In genomic region chr12:47949441-47950341, GRCh38 we compare ENCODE assay signal across 2 cellular contexts.
TF ChIP-seq lines count a peak whose summit lies in the region.

No MANE protein-coding gene starts in this region.

TF ChIP-seq in HCT116, 20 proteins besides CTCF, POLR2A, EP300 and RAD21:
- TF ChIP-seq YY1 (IDR thresholded peaks at IDR 0.05; ENCODE audit: extremely low read depth, insufficient replicate concordance, low read depth, low read length) (peak; percentile 43), JUND (IDR thresholded peaks at IDR 0.05) (no peak)

TF ChIP-seq in HepG2, 621 proteins besides CTCF, POLR2A, EP300 and RAD21 (continues in another document):
- 0 out of 2 replicates have a peak, but pooled peaks have one; percentile 71 for TF ChIP-seq ZNF501 (CRISPR knock-in tag; IDR thresholded peaks at IDR 0.05)
- no peak for TF ChIP-seq MAF1 (CRISPR knock-in tag; IDR thresholded peaks at IDR 0.05; ENCODE audit: borderline replicate concordance)
- TF ChIP-seq, protein P1, sequence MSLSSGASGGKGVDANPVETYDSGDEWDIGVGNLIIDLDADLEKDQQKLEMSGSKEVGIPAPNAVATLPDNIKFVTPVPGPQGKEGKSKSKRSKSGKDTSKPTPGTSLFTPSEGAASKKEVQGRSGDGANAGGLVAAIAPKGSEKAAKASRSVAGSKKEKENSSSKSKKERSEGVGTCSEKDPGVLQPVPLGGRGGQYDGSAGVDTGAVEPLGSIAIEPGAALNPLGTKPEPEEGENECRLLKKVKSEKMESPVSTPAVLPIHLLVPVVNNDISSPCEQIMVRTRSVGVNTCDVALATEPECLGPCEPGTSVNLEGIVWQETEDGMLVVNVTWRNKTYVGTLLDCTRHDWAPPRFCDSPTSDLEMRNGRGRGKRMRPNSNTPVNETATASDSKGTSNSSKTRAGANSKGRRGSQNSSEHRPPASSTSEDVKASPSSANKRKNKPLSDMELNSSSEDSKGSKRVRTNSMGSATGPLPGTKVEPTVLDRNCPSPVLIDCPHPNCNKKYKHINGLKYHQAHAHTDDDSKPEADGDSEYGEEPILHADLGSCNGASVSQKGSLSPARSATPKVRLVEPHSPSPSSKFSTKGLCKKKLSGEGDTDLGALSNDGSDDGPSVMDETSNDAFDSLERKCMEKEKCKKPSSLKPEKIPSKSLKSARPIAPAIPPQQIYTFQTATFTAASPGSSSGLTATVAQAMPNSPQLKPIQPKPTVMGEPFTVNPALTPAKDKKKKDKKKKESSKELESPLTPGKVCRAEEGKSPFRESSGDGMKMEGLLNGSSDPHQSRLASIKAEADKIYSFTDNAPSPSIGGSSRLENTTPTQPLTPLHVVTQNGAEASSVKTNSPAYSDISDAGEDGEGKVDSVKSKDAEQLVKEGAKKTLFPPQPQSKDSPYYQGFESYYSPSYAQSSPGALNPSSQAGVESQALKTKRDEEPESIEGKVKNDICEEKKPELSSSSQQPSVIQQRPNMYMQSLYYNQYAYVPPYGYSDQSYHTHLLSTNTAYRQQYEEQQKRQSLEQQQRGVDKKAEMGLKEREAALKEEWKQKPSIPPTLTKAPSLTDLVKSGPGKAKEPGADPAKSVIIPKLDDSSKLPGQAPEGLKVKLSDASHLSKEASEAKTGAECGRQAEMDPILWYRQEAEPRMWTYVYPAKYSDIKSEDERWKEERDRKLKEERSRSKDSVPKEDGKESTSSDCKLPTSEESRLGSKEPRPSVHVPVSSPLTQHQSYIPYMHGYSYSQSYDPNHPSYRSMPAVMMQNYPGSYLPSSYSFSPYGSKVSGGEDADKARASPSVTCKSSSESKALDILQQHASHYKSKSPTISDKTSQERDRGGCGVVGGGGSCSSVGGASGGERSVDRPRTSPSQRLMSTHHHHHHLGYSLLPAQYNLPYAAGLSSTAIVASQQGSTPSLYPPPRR (CRISPR knock-in tag; IDR thresholded peaks at IDR 0.05; ENCODE audit: borderline replicate concordance), result peak; percentile 71
- TF ChIP-seq CEBPB (IDR thresholded peaks at IDR 0.05; ENCODE audit: borderline replicate concordance, low read depth, low read length), result no peak
- peak; percentile 80; the same call in 1 of the 2 replicates for TF ChIP-seq HDAC1 (CRISPR knock-in tag; IDR thresholded peaks at IDR 0.05)
- 0 out of 2 replicates have a peak, but pooled peaks have one; percentile 52 for TF ChIP-seq YEATS4 (CRISPR knock-in tag; IDR thresholded peaks at IDR 0.05; ENCODE audit: borderline replicate concordance)
- no peak for TF ChIP-seq JARID2 (CRISPR knock-in tag; IDR thresholded peaks at IDR 0.05; ENCODE audit: insufficient replicate concordance)
- no peak; the same call in 1 of the 2 replicates for TF ChIP-seq ZKSCAN1 (IDR thresholded peaks at IDR 0.05; ENCODE audit: low read length)
- TF ChIP-seq GABPB1 (CRISPR knock-in tag; IDR thresholded peaks at IDR 0.05), result peak; percentile 43
- TF ChIP-seq HNRNPLL (IDR thresholded peaks at IDR 0.05; ENCODE audit: low read depth, low read length, poor library complexity, severe bottlenecking), result peak; percentile 97
- peak; percentile 30; the same call in 1 of the 2 replicates for TF ChIP-seq ZKSCAN5 (CRISPR knock-in tag; IDR thresholded peaks at IDR 0.05)
- 0 out of 2 replicates have a peak, but pooled peaks have one; percentile 28 for TF ChIP-seq ZNF430 (CRISPR knock-in tag; IDR thresholded peaks at IDR 0.05)
- TF ChIP-seq, protein P2, sequence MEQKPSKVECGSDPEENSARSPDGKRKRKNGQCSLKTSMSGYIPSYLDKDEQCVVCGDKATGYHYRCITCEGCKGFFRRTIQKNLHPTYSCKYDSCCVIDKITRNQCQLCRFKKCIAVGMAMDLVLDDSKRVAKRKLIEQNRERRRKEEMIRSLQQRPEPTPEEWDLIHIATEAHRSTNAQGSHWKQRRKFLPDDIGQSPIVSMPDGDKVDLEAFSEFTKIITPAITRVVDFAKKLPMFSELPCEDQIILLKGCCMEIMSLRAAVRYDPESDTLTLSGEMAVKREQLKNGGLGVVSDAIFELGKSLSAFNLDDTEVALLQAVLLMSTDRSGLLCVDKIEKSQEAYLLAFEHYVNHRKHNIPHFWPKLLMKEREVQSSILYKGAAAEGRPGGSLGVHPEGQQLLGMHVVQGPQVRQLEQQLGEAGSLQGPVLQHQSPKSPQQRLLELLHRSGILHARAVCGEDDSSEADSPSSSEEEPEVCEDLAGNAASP (CRISPR knock-in tag; IDR thresholded peaks at IDR 0.05; ENCODE audit: borderline replicate concordance), result peak; percentile 70; the same call in 1 of the 2 replicates
- peak; percentile 85 for TF ChIP-seq ZNF770 (CRISPR knock-in tag; IDR thresholded peaks at IDR 0.05)
- TF ChIP-seq TBX2 (CRISPR knock-in tag; IDR thresholded peaks at IDR 0.05; ENCODE audit: borderline replicate concordance), result peak; percentile 44; the same call in 1 of the 2 replicates
- TF ChIP-seq ZBTB7B (CRISPR knock-in tag; IDR thresholded peaks at IDR 0.05), result peak; percentile 22; the same call in 1 of the 2 replicates
- peak; percentile 42; the same call in 1 of the 2 replicates for TF ChIP-seq ZNF143 (CRISPR knock-in tag; IDR thresholded peaks at IDR 0.05)
- TF ChIP-seq BHLHE40 (IDR thresholded peaks at IDR 0.05; ENCODE audit: low read length), result peak; percentile 31; the same call in 1 of the 2 replicates
- TF ChIP-seq ZBTB21 (CRISPR knock-in tag; IDR thresholded peaks at IDR 0.05), result no peak
- TF ChIP-seq BCLAF1 (IDR thresholded peaks at IDR 0.05), result no peak
- 0 out of 2 replicates have a peak, but pooled peaks have one; percentile 31 for TF ChIP-seq ZBTB8A (CRISPR knock-in tag; IDR thresholded peaks at IDR 0.05; ENCODE audit: borderline replicate concordance, low read depth)
- peak; percentile 82 for TF ChIP-seq MEF2D (CRISPR knock-in tag; IDR thresholded peaks at IDR 0.05)
- TF ChIP-seq ZFX (CRISPR knock-in tag; IDR thresholded peaks at IDR 0.05; ENCODE audit: low read depth), result 0 out of 2 replicates have a peak, but pooled peaks have one; percentile 59
- no peak for TF ChIP-seq ZNF629 (CRISPR knock-in tag; conservative IDR thresholded peaks at IDR 0.05)
- TF ChIP-seq, protein P3, sequence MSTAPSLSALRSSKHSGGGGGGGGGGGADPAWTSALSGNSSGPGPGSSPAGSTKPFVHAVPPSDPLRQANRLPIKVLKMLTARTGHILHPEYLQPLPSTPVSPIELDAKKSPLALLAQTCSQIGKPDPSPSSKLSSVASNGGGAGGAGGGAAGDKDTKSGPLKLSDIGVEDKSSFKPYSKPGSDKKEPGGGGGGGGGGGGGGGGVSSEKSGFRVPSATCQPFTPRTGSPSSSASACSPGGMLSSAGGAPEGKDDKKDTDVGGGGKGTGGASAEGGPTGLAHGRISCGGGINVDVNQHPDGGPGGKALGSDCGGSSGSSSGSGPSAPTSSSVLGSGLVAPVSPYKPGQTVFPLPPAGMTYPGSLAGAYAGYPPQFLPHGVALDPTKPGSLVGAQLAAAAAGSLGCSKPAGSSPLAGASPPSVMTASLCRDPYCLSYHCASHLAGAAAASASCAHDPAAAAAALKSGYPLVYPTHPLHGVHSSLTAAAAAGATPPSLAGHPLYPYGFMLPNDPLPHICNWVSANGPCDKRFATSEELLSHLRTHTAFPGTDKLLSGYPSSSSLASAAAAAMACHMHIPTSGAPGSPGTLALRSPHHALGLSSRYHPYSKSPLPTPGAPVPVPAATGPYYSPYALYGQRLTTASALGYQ (CRISPR knock-in tag; IDR thresholded peaks at IDR 0.05), result no peak
- TF ChIP-seq, protein P4, sequence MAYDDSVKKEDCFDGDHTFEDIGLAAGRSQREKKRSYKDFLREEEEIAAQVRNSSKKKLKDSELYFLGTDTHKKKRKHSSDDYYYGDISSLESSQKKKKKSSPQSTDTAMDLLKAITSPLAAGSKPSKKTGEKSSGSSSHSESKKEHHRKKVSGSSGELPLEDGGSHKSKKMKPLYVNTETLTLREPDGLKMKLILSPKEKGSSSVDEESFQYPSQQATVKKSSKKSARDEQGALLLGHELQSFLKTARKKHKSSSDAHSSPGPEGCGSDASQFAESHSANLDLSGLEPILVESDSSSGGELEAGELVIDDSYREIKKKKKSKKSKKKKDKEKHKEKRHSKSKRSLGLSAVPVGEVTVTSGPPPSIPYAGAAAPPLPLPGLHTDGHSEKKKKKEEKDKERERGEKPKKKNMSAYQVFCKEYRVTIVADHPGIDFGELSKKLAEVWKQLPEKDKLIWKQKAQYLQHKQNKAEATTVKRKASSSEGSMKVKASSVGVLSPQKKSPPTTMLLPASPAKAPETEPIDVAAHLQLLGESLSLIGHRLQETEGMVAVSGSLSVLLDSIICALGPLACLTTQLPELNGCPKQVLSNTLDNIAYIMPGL (CRISPR knock-in tag; IDR thresholded peaks at IDR 0.05; ENCODE audit: borderline replicate concordance in 1 of 2, low read depth in 1 of 2), result peak; percentile 66 to 79; a peak in 3 of 4 replicates
- TF ChIP-seq KDM6A (CRISPR knock-in tag; IDR thresholded peaks at IDR 0.05; ENCODE audit: low read depth), result peak; percentile 48; the same call in 1 of the 2 replicates
- TF ChIP-seq MED13 (CRISPR knock-in tag; IDR thresholded peaks at IDR 0.05), result no peak
- 0 out of 2 replicates have a peak, but pooled peaks have one; percentile 40 for TF ChIP-seq HMGXB3 (CRISPR knock-in tag; IDR thresholded peaks at IDR 0.05; ENCODE audit: borderline replicate concordance)
- no peak for TF ChIP-seq FOXA1 (IDR thresholded peaks at IDR 0.05)
- peak; percentile 50; the same call in 1 of the 2 replicates for TF ChIP-seq FOXA1 (CRISPR knock-in tag; IDR thresholded peaks at IDR 0.05)
- peak; percentile 45; the same call in 1 of the 2 replicates for TF ChIP-seq MYC (CRISPR knock-in tag; IDR thresholded peaks at IDR 0.05; ENCODE audit: borderline replicate concordance)
- TF ChIP-seq ATF4 (CRISPR knock-in tag; IDR thresholded peaks at IDR 0.05), result no peak
- peak; percentile 59 for TF ChIP-seq SPEN (CRISPR knock-in tag; IDR thresholded peaks at IDR 0.05; ENCODE audit: low read depth)
- no peak for TF ChIP-seq SP1 (IDR thresholded peaks at IDR 0.05)
- peak; percentile 18; the same call in 1 of the 2 replicates for TF ChIP-seq SP1 (CRISPR knock-in tag; IDR thresholded peaks at IDR 0.05)
- 0 out of 2 replicates have a peak, but pooled peaks have one; percentile 30 for TF ChIP-seq ZNF605 (CRISPR knock-in tag; IDR thresholded peaks at IDR 0.05)
- peak; percentile 55; the same call in 1 of the 2 replicates for TF ChIP-seq TOE1 (CRISPR knock-in tag; IDR thresholded peaks at IDR 0.05)
